20 cellular contexts compared by ENCODE assay signal in genomic region chr2:77268626-77269025, GRCh38.
"Had no signal": no experiment of that assay in that cellular context is flagged by ENCODE, and none has a peak within 500 bp of the region (broad histone marks: within the 10 kb centered on the region; RNA-seq: fewer than 3 reads in every experiment).

No MANE protein-coding gene starts in this region.

- DNase-seq: activated B cell treated with CpG ODN at 0.5 μM for 24 hours; activated CD4-positive, alpha-beta memory T cell treated with anti-CD3 and anti-CD28 coated beads for 36 hours; activated CD4-positive, alpha-beta T cell treated with anti-CD3 and anti-CD28 coated beads, Interleukin-2, amount 10 ng/mL, durations not matched to agents 7 days and 5 days; activated CD8-positive, alpha-beta memory T cell treated with anti-CD3 and anti-CD28 coated beads for 24 hours; activated effector memory CD4-positive, alpha-beta T cell treated with anti-CD3 and anti-CD28 coated beads, Interleukin-2, amount 50 U/mL, for 16 hours; activated naive CD4-positive, alpha-beta T cell treated with anti-CD3 and anti-CD28 coated beads for 36 hours; activated naive CD8-positive, alpha-beta T cell treated with anti-CD3 and anti-CD28 coated beads for 36 hours; activated T-cell treated with anti-CD3 and anti-CD28 coated beads, Interleukin-2, amount 50 U/mL, for 4 hours; anterior cingulate cortex; brain microvascular endothelial cell; Kasumi-1; NCI-H146; NCI-H187 treated with DMSO at 0.1 percent for 48 hours; NCI-H2081 treated with DMSO at 0.1 percent for 48 hours; NCI-H446; NCI-H524; PC-3; SIG-M5; T-helper 17 cell; T-helper 9 cell had no signal
